Comparison of ENCODE assay signal across 19 cellular contexts in genomic region chr16:88963583-88963982, GRCh38. TPM values are rescaled to one million over a fixed set of nuclear protein-coding genes. Genes with fewer than 3 reads are reported as not detected.
"Had no signal": no experiment of that assay in that cellular context is flagged by ENCODE, and none has a peak within 500 bp of the region (broad histone marks: within the 10 kb centered on the region; RNA-seq: fewer than 3 reads in every experiment).

No MANE protein-coding gene starts in this region.

- H3K9me3 Mint-ChIP-seq: activated T-cell treated with anti-CD3 and anti-CD28 coated beads, Interleukin-2, amount 50 U/mL, for 24 hours; stimulated activated naive CD8-positive, alpha-beta T cell treated with anti-CD3 and anti-CD28 coated beads, Interleukin-15, amount 100 ng/mL, for 72 hours; T-helper 2 cell treated with Interferon-gamma antibody and Interleukin-4, amounts not matched to agents 5 μg/mL and 100 μg/mL, for 36 hours had no signal

- H3K27ac Mint-ChIP-seq: activated CD8-positive, alpha-beta memory T cell treated with anti-CD3 and anti-CD28 coated beads, Interleukin-2, amount 10 ng/mL, durations not matched to agents 7 days and 5 days; activated naive CD8-positive, alpha-beta T cell; activated T-cell treated with anti-CD3 and anti-CD28 coated beads, Interleukin-2, amount 50 U/mL, for 24 hours; nephron; stimulated activated naive CD8-positive, alpha-beta T cell treated with anti-CD3 and anti-CD28 coated beads, Interleukin-15, amount 100 ng/mL, for 72 hours; T-helper 2 cell treated with Interferon-gamma antibody and Interleukin-4, amounts not matched to agents 5 μg/mL and 100 μg/mL, for 36 hours had no signal

- H3K36me3 Mint-ChIP-seq: activated CD8-positive, alpha-beta memory T cell treated with anti-CD3 and anti-CD28 coated beads, Interleukin-2, amount 10 ng/mL, durations not matched to agents 7 days and 5 days; activated naive CD8-positive, alpha-beta T cell had no signal

- H3K4me1 Mint-ChIP-seq: nephron had no signal

- DNase-seq: activated CD4-positive, alpha-beta T cell treated with anti-CD3 and anti-CD28 coated beads, Interleukin-2, amount 50 U/mL, for 48 hours; activated CD8-positive, alpha-beta memory T cell treated with anti-CD3 and anti-CD28 coated beads, Interleukin-2, amount 10 ng/mL, durations not matched to agents 7 days and 5 days; activated effector memory CD4-positive, alpha-beta T cell treated with anti-CD3 and anti-CD28 coated beads, Interleukin-2, amount 50 U/mL, for 16 hours; activated T-cell treated with anti-CD3 and anti-CD28 coated beads, Interleukin-2, amount 50 U/mL, for 24 hours; brain microvascular endothelial cell; hippocampal formation; stimulated activated CD4-positive, alpha-beta T cell treated with anti-CD3 and anti-CD28 coated beads, Interleukin-15, amount 100 ng/mL, for 24 hours; stimulated activated CD4-positive, alpha-beta T cell treated with anti-CD3 and anti-CD28 coated beads, Interleukin-4, amount 100 ng/mL, for 4 hours; stimulated activated naive CD8-positive, alpha-beta T cell treated with anti-CD3 and anti-CD28 coated beads, Interleukin-15, amount 100 ng/mL, for 72 hours had no signal

- H3K36me3 ChIP-seq: brain microvascular endothelial cell, thoracic aorta had no signal

- H3K4me1 ChIP-seq: psoas muscle had no signal

- H3K4me3 ChIP-seq: psoas muscle, thoracic aorta had no signal

- ATAC-seq: activated CD4-positive, CD25-positive, alpha-beta regulatory T cell treated with anti-CD3 and anti-CD28 coated beads, Interleukin-2, amount 50 U/mL, for 24 hours; activated CD8-positive, alpha-beta memory T cell treated with anti-CD3 and anti-CD28 coated beads, Interleukin-2, amount 10 ng/mL, durations not matched to agents 7 days and 5 days; psoas muscle had no signal

- H3K27ac ChIP-seq: brain microvascular endothelial cell, psoas muscle, thoracic aorta had no signal

- H3K9me3 ChIP-seq: psoas muscle, thoracic aorta had no signal

- H3K4me3 Mint-ChIP-seq: activated CD8-positive, alpha-beta memory T cell treated with anti-CD3 and anti-CD28 coated beads, Interleukin-2, amount 10 ng/mL, durations not matched to agents 7 days and 5 days; activated naive CD8-positive, alpha-beta T cell; activated T-cell treated with anti-CD3 and anti-CD28 coated beads, Interleukin-2, amount 50 U/mL, for 24 hours; nephron; stimulated activated naive CD8-positive, alpha-beta T cell treated with anti-CD3 and anti-CD28 coated beads, Interleukin-15, amount 100 ng/mL, for 72 hours; T-helper 2 cell treated with Interferon-gamma antibody and Interleukin-4, amounts not matched to agents 5 μg/mL and 100 μg/mL, for 36 hours had no signal

RNA-seq across cellular contexts. Expression of gene CBFA2T3, which starts 13.4 kb away (rescaled TPM):
- total RNA-seq: chondrocyte, dermis microvascular lymphatic vessel endothelial cell, lung microvascular endothelial cell, osteoblast had no signal
